In genomic region chr17:51857052-51857593, GRCh38 we compare ENCODE assay signal across 13 cellular contexts.
DNase-seq lines count a peak whose midpoint lies in the region; ATAC-seq and TF ChIP-seq lines count a peak whose summit lies in the region.
"Had no signal": no experiment of that assay in that cellular context is flagged by ENCODE, and none has a peak within 500 bp of the region (broad histone marks: within the 10 kb centered on the region; RNA-seq: fewer than 3 reads in every experiment).

No MANE protein-coding gene starts in this region.

- intact Hi-C loops in aorta (cut with DNase I): no loop called here

- H3K4me3 ChIP-seq in WERI-Rb-1 (ENCODE audit: low read depth, low read length) (no peak overlapping the region), aorta (ENCODE audit: low read length in 2 of 2) (no peak overlapping the region)
- H3K4me3 ChIP-seq in effector memory CD4-positive, alpha-beta T cell (ENCODE audit: insufficient read depth, low read depth, low read length, poor library complexity, severe bottlenecking): no peak overlapping the region
- H3K4me3 ChIP-seq: lower lobe of right lung had no signal

- no peaks in the 10 kb centered on the region for H3K4me1 ChIP-seq in aorta (ENCODE audit: control insufficient read depth in 1 of 2, insufficient read depth in 2 of 2, low read length in 2 of 2)
- no peaks in the 10 kb centered on the region for H3K4me1 ChIP-seq in effector memory CD4-positive, alpha-beta T cell (ENCODE audit: control insufficient read depth, insufficient read depth, low read length, poor library complexity, severe bottlenecking)
- H3K4me1 ChIP-seq: lower lobe of right lung had no signal

- H3K27me3 ChIP-seq in WERI-Rb-1 (ENCODE audit: insufficient read depth, low read depth, severe bottlenecking): no peaks in the 10 kb centered on the region
- peaks cover 0 to 2% of the 10 kb centered on the region in 2 donors for H3K27me3 ChIP-seq in aorta (ENCODE audit: control insufficient read depth in 1 of 2, insufficient read depth in 2 of 2, low read length in 1 of 2)
- H3K27me3 ChIP-seq in effector memory CD4-positive, alpha-beta T cell (replicated peaks; ENCODE audit: control insufficient read depth, insufficient read depth, low read length, poor library complexity, severe bottlenecking): no peaks in the 10 kb centered on the region

- H3K27ac ChIP-seq in WERI-Rb-1: no peak overlapping the region
- H3K27ac ChIP-seq in aorta (ENCODE audit: low read depth in 1 of 2, low read length in 2 of 2): no peak overlapping the region
- no peak overlapping the region for H3K27ac ChIP-seq in effector memory CD4-positive, alpha-beta T cell (ENCODE audit: insufficient read depth, low read length, poor library complexity, severe bottlenecking)
- H3K27ac ChIP-seq: lower lobe of right lung had no signal

- WGBS in aorta, 2 donors: 68 to 70% methylated on average over 5 of the region's 5 CpGs

- ATAC-seq in aorta (ENCODE audit: low FRiP score): no peak
- ATAC-seq: activated T-cell treated with anti-CD3 and anti-CD28 coated beads, Interleukin-2, amount 50 U/mL, for 4 hours; lower lobe of right lung; naive thymus-derived CD4-positive, alpha-beta T cell had no signal

- TF ChIP-seq CTCF in WERI-Rb-1 (IDR thresholded peaks at IDR 0.05; ENCODE audit: low read depth, low read length): 0 out of 2 replicates have a peak, but pooled peaks have one; percentile 20

- DNase-seq in NCI-H524 (lab: John Stamatoyannopoulos, UW): peak; percentile 11 to 73
- no peak for DNase-seq in NCI-H524 treated with DMSO at 0.1 percent for 48 hours (lab: John Stamatoyannopoulos, UW)
- DNase-seq in NCI-H2227 treated with DMSO at 0.1 percent for 48 hours (lab: John Stamatoyannopoulos, UW): peak; percentile 28
- no peak for DNase-seq in WERI-Rb-1
- DNase-seq in superior temporal gyrus (ENCODE audit: extremely low spot score): peak; percentile 60
- no peak for DNase-seq in aorta
- DNase-seq in occipital lobe (lab: John Stamatoyannopoulos, UW): no peak
- DNase-seq in effector memory CD4-positive, alpha-beta T cell: no peak
- DNase-seq: activated CD4-positive, alpha-beta T cell treated with anti-CD3 and anti-CD28 coated beads, Interleukin-2, amount 50 U/mL, for 1 hour; activated T-cell treated with anti-CD3 and anti-CD28 coated beads, Interleukin-2, amount 50 U/mL, for 4 hours; lower lobe of right lung; naive thymus-derived CD4-positive, alpha-beta T cell; NCI-H2171 had no signal

- no peaks in the 10 kb centered on the region for H3K36me3 ChIP-seq in WERI-Rb-1
- peaks cover 0 to 3% of the 10 kb centered on the region in 2 donors for H3K36me3 ChIP-seq in aorta (ENCODE audit: control insufficient read depth in 1 of 2, insufficient read depth in 2 of 2, low read length in 1 of 2)
- no peaks in the 10 kb centered on the region for H3K36me3 ChIP-seq in effector memory CD4-positive, alpha-beta T cell (ENCODE audit: control insufficient read depth, insufficient read depth, low read length)
- H3K36me3 ChIP-seq: lower lobe of right lung had no signal

- H3K9me3 ChIP-seq in WERI-Rb-1 (ENCODE audit: severe bottlenecking): no peaks in the 10 kb centered on the region
- H3K9me3 ChIP-seq in aorta (ENCODE audit: control insufficient read depth, low read length): peaks cover 4% of the 10 kb centered on the region
- no peaks in the 10 kb centered on the region for H3K9me3 ChIP-seq in effector memory CD4-positive, alpha-beta T cell (ENCODE audit: control insufficient read depth, low read length)
- H3K9me3 ChIP-seq: lower lobe of right lung had no signal

Comparison
In these comparisons a context has a peak if more than half of its experiments do, and no peak if none do; other contexts are left out.
1. DNase-seq: peak in NCI-H524 (2 of 2), NCI-H2227 treated with DMSO at 0.1 percent for 48 hours (single experiment) and superior temporal gyrus (single experiment); none in NCI-H524 treated with DMSO at 0.1 percent for 48 hours (single experiment), WERI-Rb-1 (single experiment), aorta (0 of 2), occipital lobe (single experiment) and effector memory CD4-positive, alpha-beta T cell (0 of 3).